In the genomic region with DNA sequence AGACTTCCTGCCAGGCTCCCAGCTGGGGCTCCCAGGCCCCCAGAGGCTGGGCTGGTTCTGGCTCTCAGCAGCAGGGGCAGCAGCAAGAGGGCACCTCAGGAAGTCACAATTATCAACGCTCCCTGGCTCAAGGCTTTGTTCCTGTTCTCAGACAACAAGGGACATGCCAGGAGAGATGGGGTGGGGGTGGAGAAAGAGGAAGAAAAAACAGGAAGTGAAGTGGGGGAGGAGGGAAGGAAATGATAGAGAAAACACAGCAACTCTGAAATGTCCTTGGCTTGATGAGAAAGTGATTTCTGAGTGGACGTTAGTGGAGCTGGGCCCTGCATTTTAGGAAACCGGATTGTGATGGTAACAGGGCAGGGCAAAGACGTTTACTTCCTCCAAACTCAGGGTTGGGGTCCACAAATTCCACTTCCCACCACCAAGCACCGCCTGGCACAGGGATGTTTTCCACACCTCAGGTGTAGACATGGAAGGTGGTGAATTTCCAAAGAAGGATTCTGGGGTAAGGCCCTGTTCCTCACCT, we compare ENCODE assay signal across 10 cellular contexts. TPM values are rescaled to one million over a fixed set of nuclear protein-coding genes. Genes with fewer than 3 reads are reported as not detected.
DNase-seq lines count a peak whose midpoint lies in the region; ATAC-seq lines count a peak whose summit lies in the region.
"Had no signal": no experiment of that assay in that cellular context is flagged by ENCODE, and none has a peak within 500 bp of the region (broad histone marks: within the 10 kb centered on the region; RNA-seq: fewer than 3 reads in every experiment).

No MANE protein-coding gene starts in this region.

- no peak overlapping the region for H3K9ac ChIP-seq in iPS-20b (ENCODE audit: low read depth, low read length)

- DNase-seq in DMS153 (lab: John Stamatoyannopoulos, UW), result peak; percentile 39
- DNase-seq in DMS153 treated with DMSO at 0.1 percent for 48 hours (lab: John Stamatoyannopoulos, UW; ENCODE audit: unreplicated experiment), result no peak
- peak; percentile 94 for DNase-seq in SIG-M5 treated with dmso at 0.1 percent for 504 hours (lab: John Stamatoyannopoulos, UW; ENCODE audit: unreplicated experiment)
- DNase-seq in activated naive CD4-positive, alpha-beta T cell treated with anti-CD3 and anti-CD28 coated beads, Interleukin-2, amount 50 U/mL, for 16 hours, result no peak
- DNase-seq in stimulated activated CD4-positive, alpha-beta T cell treated with anti-CD3 and anti-CD28 coated beads, Interleukin-2, amount 100 ng/mL, for 48 hours, result no peak
- DNase-seq: activated CD4-positive, alpha-beta T cell treated with anti-CD3 and anti-CD28 coated beads, Interleukin-2, amount 50 U/mL, for 48 hours had no signal

- H3K27me3 ChIP-seq in iPS-20b (ENCODE audit: insufficient read depth, low read length), result no peaks in the 10 kb centered on the region

- no peak for ATAC-seq in HG02571 (IDR thresholded peaks at IDR 0.05; ENCODE audit: unreplicated experiment)

- H3K9me3 ChIP-seq in iPS-20b (ENCODE audit: insufficient read depth, low read depth, low read length), result no peaks in the 10 kb centered on the region

- peak overlapping the region; percentile 5; the same call in 1 of the 2 replicates for H3K4me3 ChIP-seq in iPS-20b (ENCODE audit: low read length)

- H3K36me3 ChIP-seq in iPS-20b (ENCODE audit: insufficient read depth, low read depth, low read length), result no peaks in the 10 kb centered on the region

- H3K4me1 ChIP-seq in iPS-20b (ENCODE audit: insufficient read depth, low read length), result peaks cover 18% of the 10 kb centered on the region; the same call in 1 of the 2 replicates

- H3K27ac ChIP-seq in iPS-20b (ENCODE audit: low read length), result peak overlapping the region; percentile 32
- peak overlapping the region; percentile 37 for H3K27ac ChIP-seq in temporal lobe (ENCODE audit: low read depth, low read length)
- H3K27ac ChIP-seq: 22Rv1 had no signal

RNA-seq across cellular contexts. Expression of gene CYRIA, which starts 40.4 kb away (rescaled TPM):
- total RNA-seq in temporal lobe, result 189 TPM

Comparison
In these comparisons a context has a peak if more than half of its experiments do, and no peak if none do; other contexts are left out.
1. DNase-seq: peak in DMS153 (single experiment) and SIG-M5 treated with dmso at 0.1 percent for 504 hours (single experiment); none in DMS153 treated with DMSO at 0.1 percent for 48 hours (single experiment), activated naive CD4-positive, alpha-beta T cell treated with anti-CD3 and anti-CD28 coated beads, Interleukin-2, amount 50 U/mL, for 16 hours (single experiment) and stimulated activated CD4-positive, alpha-beta T cell treated with anti-CD3 and anti-CD28 coated beads, Interleukin-2, amount 100 ng/mL, for 48 hours (0 of 2).